13 cellular contexts compared by ENCODE assay signal in the genomic region with DNA sequence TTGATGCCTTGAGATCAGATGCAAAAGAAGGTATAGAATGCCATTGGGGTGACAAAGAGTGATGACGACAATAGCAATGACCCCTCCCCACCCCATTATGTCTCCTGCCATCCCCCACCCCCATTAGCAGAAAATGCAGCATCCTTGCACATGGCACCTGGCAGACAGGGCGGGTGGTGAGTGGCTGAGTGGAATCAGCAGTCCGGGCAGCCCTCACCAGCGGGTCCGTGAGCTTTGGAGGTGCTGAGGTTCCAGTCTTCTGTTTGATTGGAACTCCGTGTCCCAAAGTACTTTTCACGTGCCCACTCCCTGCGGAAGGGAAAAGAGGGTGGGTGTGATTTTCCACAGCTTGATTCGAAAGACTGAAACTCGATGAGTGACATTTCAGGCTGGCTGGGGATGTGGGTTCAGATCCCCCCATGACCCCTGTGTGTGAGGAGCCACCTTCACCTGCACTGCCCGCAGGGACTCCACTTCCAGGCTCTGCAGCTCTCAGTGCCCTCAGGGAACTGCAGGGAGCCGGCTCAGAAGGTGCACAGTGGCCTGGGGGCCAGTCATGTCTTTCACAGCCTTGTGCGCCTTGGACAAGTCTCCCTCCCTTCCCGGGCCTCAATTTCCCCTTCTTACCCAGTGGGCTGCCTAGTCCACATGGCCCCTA.
DNase-seq lines count a peak whose midpoint lies in the region; ATAC-seq and TF ChIP-seq lines count a peak whose summit lies in the region.
"Had no signal": no experiment of that assay in that cellular context is flagged by ENCODE, and none has a peak within 500 bp of the region (broad histone marks: within the 10 kb centered on the region; RNA-seq: fewer than 3 reads in every experiment).

No MANE protein-coding gene starts in this region.

- no peaks in the 10 kb centered on the region for H3K9me3 ChIP-seq in SK-N-SH
- H3K9me3 ChIP-seq in fibroblast of lung (ENCODE audit: control insufficient read depth, insufficient read depth, low read depth, low read length) = no peaks in the 10 kb centered on the region
- H3K9me3 ChIP-seq in neuron (ENCODE audit: low read length) = no peaks in the 10 kb centered on the region
- H3K9me3 ChIP-seq in upper lobe of right lung = no peaks in the 10 kb centered on the region

- H3K4me2 ChIP-seq in SK-N-SH = peak overlapping the region; percentile 80
- peak overlapping the region; percentile 92 for H3K4me2 ChIP-seq in fibroblast of lung (ENCODE audit: extremely low read depth, insufficient read depth, low read length)

- H3K36me3 ChIP-seq in SK-N-SH (replicated peaks in 1 of 2; ENCODE audit: control insufficient read depth in 1 of 2, insufficient read depth in 2 of 2, low read length in 1 of 2) = no peaks in the 10 kb centered on the region
- no peaks in the 10 kb centered on the region for H3K36me3 ChIP-seq in fibroblast of lung (ENCODE audit: control insufficient read depth, insufficient read depth, low read length)
- peaks cover 2% of the 10 kb centered on the region for H3K36me3 ChIP-seq in neuron (ENCODE audit: insufficient read depth, low read length)
- H3K36me3 ChIP-seq in upper lobe of right lung = no peaks in the 10 kb centered on the region
- H3K36me3 ChIP-seq: WERI-Rb-1 had no signal

- POLR2A ChIA-PET in SK-N-SH (lab: Yijun Ruan, JAX) = no interaction called here

- H3K4me1 ChIP-seq in SK-N-SH (ENCODE audit: control insufficient read depth in 1 of 2, insufficient read depth in 2 of 2, low read depth in 1 of 2, low read length in 1 of 2) (peaks cover 24 to 35% of the 10 kb centered on the region in 2 experiments), fibroblast of lung (ENCODE audit: control insufficient read depth, extremely low read depth, insufficient read depth, low read length) (peaks cover 15% of the 10 kb centered on the region), neuron (ENCODE audit: insufficient read depth, low read length) (peaks cover 55% of the 10 kb centered on the region), upper lobe of right lung (no peaks in the 10 kb centered on the region)
- H3K4me1 ChIP-seq: foreskin keratinocyte had no signal

- no peak for TF ChIP-seq EP300 in SK-N-SH (IDR thresholded peaks at IDR 0.05; ENCODE audit: borderline replicate concordance in 1 of 2, low read depth in 1 of 2, low read length in 1 of 2)

- H3K27me3 ChIP-seq in SK-N-SH (ENCODE audit: insufficient read depth) (no peaks in the 10 kb centered on the region), fibroblast of lung (ENCODE audit: control insufficient read depth, insufficient read depth, low read length) (no peaks in the 10 kb centered on the region), neuron (ENCODE audit: insufficient read depth, low read length) (no peaks in the 10 kb centered on the region), upper lobe of right lung (peaks cover 32% of the 10 kb centered on the region)

- intact Hi-C loops in upper lobe of right lung (cut with DNase I) = no loop called here

- H3K27ac ChIP-seq in SK-N-SH (ENCODE audit: low read depth in 2 of 2, low read length in 1 of 2) (peak overlapping the region in 1 of 2 experiments; percentile 63; a peak in 2 of 4 replicates), fibroblast of lung (ENCODE audit: insufficient read depth, low read length) (peak overlapping the region; percentile 74), upper lobe of right lung (peak overlapping the region; percentile 71)
- H3K27ac ChIP-seq: foreskin keratinocyte, WERI-Rb-1 had no signal

- peaks cover 3% of the 10 kb centered on the region; the same call in 1 of the 2 replicates for H4K20me1 ChIP-seq in SK-N-SH (ENCODE audit: insufficient read depth)
- H4K20me1 ChIP-seq in fibroblast of lung (ENCODE audit: control insufficient read depth, extremely low read depth, insufficient read depth, low read length) = no peaks in the 10 kb centered on the region

- H3K79me2 ChIP-seq in SK-N-SH (ENCODE audit: insufficient read depth) = peaks cover 22% of the 10 kb centered on the region; the same call in 1 of the 2 replicates
- peaks cover 16% of the 10 kb centered on the region for H3K79me2 ChIP-seq in fibroblast of lung (ENCODE audit: control insufficient read depth, insufficient read depth, low read length)

- H3K9ac ChIP-seq in SK-N-SH (peak overlapping the region; percentile 42; the same call in 1 of the 2 replicates), fibroblast of lung (ENCODE audit: insufficient read depth, low read length) (peak overlapping the region; percentile 8)

- DNase-seq in SK-N-SH = no peak
- no peak for DNase-seq in fibroblast of lung (ENCODE audit: low read depth in 2 of 2)
- DNase-seq in upper lobe of right lung = peak; percentile 40
- no peak for DNase-seq in NCI-H1930 (lab: John Stamatoyannopoulos, UW)
- no peak for DNase-seq in cerebellar cortex (ENCODE audit: low spot score)
- DNase-seq: activated T-cell treated with anti-CD3 and anti-CD28 coated beads, Interleukin-2, amount 50 U/mL, for 24 hours; foreskin keratinocyte; SIG-M5; stimulated activated CD8-positive, alpha-beta memory T cell treated with anti-CD3 and anti-CD28 coated beads, Interleukin-4, amount 100 ng/mL, for 48 hours; WERI-Rb-1 had no signal

- ATAC-seq in upper lobe of right lung = no peak
- ATAC-seq in GM18519 (IDR thresholded peaks at IDR 0.05; ENCODE audit: low FRiP score, unreplicated experiment) = no peak
- no peak for ATAC-seq in GM18505 (IDR thresholded peaks at IDR 0.05; ENCODE audit: unreplicated experiment)

- peaks cover 3% of the 10 kb centered on the region for H3F3A ChIP-seq in SK-N-SH (replicated peaks; ENCODE audit: insufficient read depth)

- no peaks in the 10 kb centered on the region for H3K9me2 ChIP-seq in SK-N-SH

- no peak for TF ChIP-seq CTCF in SK-N-SH (IDR thresholded peaks at IDR 0.05)
- TF ChIP-seq CTCF in fibroblast of lung (conservative IDR thresholded peaks at IDR 0.05 in 1 of 2, IDR thresholded peaks at IDR 0.05 in 1 of 2; ENCODE audit: low read depth in 1 of 2, low read length in 2 of 2) = no peak
- TF ChIP-seq CTCF in upper lobe of right lung (IDR thresholded peaks at IDR 0.05) = no peak

- CTCF ChIA-PET in SK-N-SH (lab: Yijun Ruan, JAX) = interaction anchor here (0.6 to 1.8 kb wide), 6 partner anchors 10 to 204 kb away, joined by 3 to 5 read pairs (median 3); a partner anchor contains a TSS

- TF ChIP-seq POLR2A in GM18505 (IDR thresholded peaks at IDR 0.05; ENCODE audit: borderline replicate concordance, extremely low read depth, insufficient read depth, insufficient read length) = no peak

- TF ChIP-seq RAD21 in SK-N-SH (IDR thresholded peaks at IDR 0.05; ENCODE audit: low read length) = no peak

- peak overlapping the region in 1 of 2 experiments; percentile 53; a peak in 1 of 4 replicates for H3K4me3 ChIP-seq in SK-N-SH (ENCODE audit: low read depth in 2 of 2, low read length in 1 of 2)
- H3K4me3 ChIP-seq in fibroblast of lung (replicated peaks in 1 of 4; ENCODE audit: control extremely low read depth in 1 of 4, insufficient read depth in 1 of 4, low read depth in 3 of 4, low read length in 4 of 4) = peak overlapping the region; percentile 5 to 57 (median 34)
- H3K4me3 ChIP-seq in neuron (ENCODE audit: low read length) = peak overlapping the region; percentile 34
- peak overlapping the region; percentile 43 for H3K4me3 ChIP-seq in upper lobe of right lung

- H2AFZ ChIP-seq in SK-N-SH (ENCODE audit: low read depth) (no peak overlapping the region), fibroblast of lung (ENCODE audit: low read length) (no peak overlapping the region), neuron (ENCODE audit: low read depth, low read length) (no peak overlapping the region)

- 95% methylated on average over 9 of the region's 14 CpGs for WGBS in SK-N-SH (ENCODE audit: low lambda C conversion rate)

TF ChIP-seq in SK-N-SH, 30 proteins besides CTCF, POLR2A, EP300 and RAD21 (continues in another document):
- no peak for TF ChIP-seq TCF12 (IDR thresholded peaks at IDR 0.05)
- TF ChIP-seq, protein P1, sequence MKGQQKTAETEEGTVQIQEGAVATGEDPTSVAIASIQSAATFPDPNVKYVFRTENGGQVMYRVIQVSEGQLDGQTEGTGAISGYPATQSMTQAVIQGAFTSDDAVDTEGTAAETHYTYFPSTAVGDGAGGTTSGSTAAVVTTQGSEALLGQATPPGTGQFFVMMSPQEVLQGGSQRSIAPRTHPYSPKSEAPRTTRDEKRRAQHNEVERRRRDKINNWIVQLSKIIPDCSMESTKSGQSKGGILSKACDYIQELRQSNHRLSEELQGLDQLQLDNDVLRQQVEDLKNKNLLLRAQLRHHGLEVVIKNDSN (IDR thresholded peaks at IDR 0.05; ENCODE audit: borderline replicate concordance, low read depth) = no peak
- TF ChIP-seq GABPA (IDR thresholded peaks at IDR 0.05; ENCODE audit: low read depth) = no peak
- TF ChIP-seq RCOR1 (IDR thresholded peaks at IDR 0.05; ENCODE audit: low read length) = no peak
- no peak for TF ChIP-seq RXRA (IDR thresholded peaks at IDR 0.05; ENCODE audit: borderline replicate concordance, low read depth)
- TF ChIP-seq CHD2 (IDR thresholded peaks at IDR 0.05; ENCODE audit: low read length, partially characterized antibody) = no peak
- TF ChIP-seq SMC3 (IDR thresholded peaks at IDR 0.05; ENCODE audit: low read depth, low read length) = no peak
- no peak for TF ChIP-seq ELF1 (IDR thresholded peaks at IDR 0.05)
- TF ChIP-seq GATA2 (CRISPR knock-in tag; IDR thresholded peaks at IDR 0.05) = no peak
- TF ChIP-seq FOXM1 (IDR thresholded peaks at IDR 0.05; ENCODE audit: low read depth) = no peak
- TF ChIP-seq TEAD4 (IDR thresholded peaks at IDR 0.05; ENCODE audit: borderline replicate concordance, insufficient read depth) = no peak
- TF ChIP-seq, protein P2, sequence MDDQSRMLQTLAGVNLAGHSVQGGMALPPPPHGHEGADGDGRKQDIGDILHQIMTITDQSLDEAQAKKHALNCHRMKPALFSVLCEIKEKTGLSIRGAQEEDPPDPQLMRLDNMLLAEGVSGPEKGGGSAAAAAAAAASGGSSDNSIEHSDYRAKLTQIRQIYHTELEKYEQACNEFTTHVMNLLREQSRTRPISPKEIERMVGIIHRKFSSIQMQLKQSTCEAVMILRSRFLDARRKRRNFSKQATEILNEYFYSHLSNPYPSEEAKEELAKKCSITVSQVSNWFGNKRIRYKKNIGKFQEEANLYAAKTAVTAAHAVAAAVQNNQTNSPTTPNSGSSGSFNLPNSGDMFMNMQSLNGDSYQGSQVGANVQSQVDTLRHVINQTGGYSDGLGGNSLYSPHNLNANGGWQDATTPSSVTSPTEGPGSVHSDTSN (IDR thresholded peaks at IDR 0.05) = no peak
- no peak for TF ChIP-seq FOSL2 (IDR thresholded peaks at IDR 0.05; ENCODE audit: borderline replicate concordance, low read depth)
- TF ChIP-seq MEF2A (IDR thresholded peaks at IDR 0.05; ENCODE audit: borderline replicate concordance, low read depth) = no peak
- TF ChIP-seq POLR2AphosphoS5 (IDR thresholded peaks at IDR 0.05; ENCODE audit: low read depth, low read length) = no peak
- no peak for TF ChIP-seq JUND (IDR thresholded peaks at IDR 0.05)
- no peak for TF ChIP-seq SIN3A (IDR thresholded peaks at IDR 0.05; ENCODE audit: borderline replicate concordance, low read depth, low read length)
- no peak for TF ChIP-seq FOXJ3 (CRISPR knock-in tag; IDR thresholded peaks at IDR 0.05)
